Comparison of ENCODE assay signal across 9 cellular contexts in the genomic region with DNA sequence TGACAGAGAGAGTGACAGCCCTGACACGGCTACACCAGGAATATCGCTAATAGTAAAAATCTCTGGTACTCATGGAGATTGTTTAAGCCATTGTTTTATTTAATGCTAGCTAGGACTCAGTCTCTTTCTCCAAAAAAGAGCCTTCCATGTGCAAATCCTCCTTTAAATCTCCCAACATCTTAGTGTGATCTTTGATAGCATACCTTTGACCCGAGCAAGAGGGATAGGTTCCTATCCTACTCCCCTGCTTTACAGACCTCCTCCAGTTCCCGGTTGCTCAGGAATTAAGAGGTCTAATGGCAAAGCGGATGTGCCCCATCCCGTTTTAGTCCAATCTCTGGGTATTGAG. TPM values are rescaled to one million over a fixed set of nuclear protein-coding genes. Genes with fewer than 3 reads are reported as not detected.
DNase-seq lines count a peak whose midpoint lies in the region; ATAC-seq and TF ChIP-seq lines count a peak whose summit lies in the region.
"Had no signal": no experiment of that assay in that cellular context is flagged by ENCODE, and none has a peak within 500 bp of the region (broad histone marks: within the 10 kb centered on the region; RNA-seq: fewer than 3 reads in every experiment).

No MANE protein-coding gene starts in this region.

- peak overlapping the region; percentile 64 for H3K4me3 ChIP-seq in AG10803 (ENCODE audit: low read length)
- H3K4me3 ChIP-seq in LNCaP clone FGC (ENCODE audit: low read depth, low read length) = peak overlapping the region; percentile 53
- peak overlapping the region; percentile 71 to 89 for H3K4me3 ChIP-seq in neuronal stem cell (ENCODE audit: low read length in 2 of 2)

- no peak overlapping the region for H3K9ac ChIP-seq in neuronal stem cell (ENCODE audit: low read depth, low read length, poor library complexity)

- H2BK120ac ChIP-seq in neuronal stem cell (ENCODE audit: low read depth, low read length) = no peak overlapping the region

- no peaks in the 10 kb centered on the region for H3K36me3 Mint-ChIP-seq in endothelial cell (ENCODE audit: low read depth, unreplicated experiment)

- ATAC-seq in GM18907 (IDR thresholded peaks at IDR 0.05; ENCODE audit: unreplicated experiment) (no peak), HG03460 (IDR thresholded peaks at IDR 0.05; ENCODE audit: unreplicated experiment) (no peak)

- no peak overlapping the region for H2BK15ac ChIP-seq in neuronal stem cell (ENCODE audit: low read length)

- H3K27ac Mint-ChIP-seq in endothelial cell (ENCODE audit: unreplicated experiment) = no peak overlapping the region

- H3K79me1 ChIP-seq in neuronal stem cell (ENCODE audit: low read depth, low read length) = no peaks in the 10 kb centered on the region

- no peak overlapping the region for H3K27ac ChIP-seq in neuronal stem cell (replicated peaks; ENCODE audit: low read length)

- H2AFZ ChIP-seq in neuronal stem cell (ENCODE audit: low read length) = peak overlapping the region; percentile 99

- H3K4me2 ChIP-seq in neuronal stem cell (ENCODE audit: insufficient read depth, low read length, poor library complexity, severe bottlenecking) = peak overlapping the region; percentile 100

- H3K4ac ChIP-seq in neuronal stem cell (ENCODE audit: low read length) = no peak overlapping the region

- no peak overlapping the region for H3K14ac ChIP-seq in neuronal stem cell (ENCODE audit: low read length)

- peaks cover 7 to 14% of the 10 kb centered on the region in 2 donors for H3K4me1 ChIP-seq in neuronal stem cell (ENCODE audit: control insufficient read depth in 2 of 2, insufficient read depth in 1 of 2, low read depth in 1 of 2, low read length in 2 of 2)

- H3K27me3 Mint-ChIP-seq in endothelial cell (ENCODE audit: unreplicated experiment) = peaks cover 14% of the 10 kb centered on the region

- H2BK12ac ChIP-seq in neuronal stem cell (ENCODE audit: low read length) = no peak overlapping the region

- peaks cover 21% of the 10 kb centered on the region for H3K4me1 Mint-ChIP-seq in endothelial cell (ENCODE audit: unreplicated experiment)

- DNase-seq in AG10803 (ENCODE audit: low read depth) (no peak), LNCaP clone FGC (ENCODE audit: low read depth) (no peak), endothelial cell (ENCODE audit: low spot score) (no peak), neuronal stem cell (ENCODE audit: low spot score) (no peak), NCI-H226 (no peak)
- DNase-seq in stimulated activated naive CD4-positive, alpha-beta T cell (lab: John Stamatoyannopoulos, UW) = no peak
- DNase-seq: activated CD4-positive, alpha-beta T cell treated with anti-CD3 and anti-CD28 coated beads, Interleukin-2, amount 50 U/mL, for 4 hours had no signal

- H2BK5ac ChIP-seq in neuronal stem cell (ENCODE audit: low read length) = no peak overlapping the region

- H2AK5ac ChIP-seq in neuronal stem cell (ENCODE audit: low read depth, low read length) = no peak overlapping the region

- TF ChIP-seq CTCF in AG10803 (conservative IDR thresholded peaks at IDR 0.05; ENCODE audit: low read length) = no peak
- no peak for TF ChIP-seq CTCF in LNCaP clone FGC (IDR thresholded peaks at IDR 0.05; ENCODE audit: control insufficient read depth, extremely low read depth, insufficient read depth)
- TF ChIP-seq CTCF in endothelial cell (IDR thresholded peaks at IDR 0.05; ENCODE audit: unreplicated experiment) = peak; percentile 1

- no peak overlapping the region for H4K8ac ChIP-seq in neuronal stem cell (ENCODE audit: low read depth, low read length)

- H3K9me3 ChIP-seq in neuronal stem cell (replicated peaks in 1 of 2; ENCODE audit: control insufficient read depth in 2 of 2, insufficient read depth in 1 of 2, low read depth in 1 of 2, low read length in 2 of 2) = no peaks in the 10 kb centered on the region

- no peak overlapping the region for H4K91ac ChIP-seq in neuronal stem cell (ENCODE audit: low read depth, low read length, poor library complexity)

- no peak overlapping the region for H3K23ac ChIP-seq in neuronal stem cell (ENCODE audit: low read depth, low read length, poor library complexity)

- no CpG with 5 or more reads among the region's 6 CpGs for WGBS in neuronal stem cell (ENCODE audit: extremely low coverage in 2 of 2, insufficient read length in 2 of 2, insufficient replicate concordance in 1 of 2), 2 donors

- no peak overlapping the region for H3K18ac ChIP-seq in neuronal stem cell (ENCODE audit: low read length)

- H3K4me3 Mint-ChIP-seq in endothelial cell (ENCODE audit: unreplicated experiment) = peak overlapping the region; percentile 34

- no peaks in the 10 kb centered on the region for H3K9me3 Mint-ChIP-seq in endothelial cell (ENCODE audit: unreplicated experiment)

- H3K36me3 ChIP-seq in neuronal stem cell (replicated peaks in 1 of 2; ENCODE audit: control insufficient read depth in 2 of 2, insufficient read depth in 2 of 2, low read length in 2 of 2) = no peaks in the 10 kb centered on the region

- peaks cover 4 to 22% (median 17%) of the 10 kb centered on the region in 3 experiments for H3K27me3 ChIP-seq in neuronal stem cell (ENCODE audit: control insufficient read depth in 3 of 3, insufficient read depth in 3 of 3, low read depth in 1 of 3, low read length in 3 of 3)

RNA-seq across cellular contexts. Expression of a gene that starts 0.7 kb away (rescaled TPM):
- total RNA-seq in endothelial cell (ENCODE audit: unreplicated experiment) = 0.59 TPM
- polyA plus RNA-seq in neuronal stem cell (2013, experiment 1 of 2) = 0.91 TPM
- 1.1 TPM for polyA plus RNA-seq in neuronal stem cell (2013, experiment 2 of 2)
